In genomic region chr16:88434746-88435145, GRCh38 we compare ENCODE assay signal across 18 cellular contexts. TPM values are rescaled to one million over a fixed set of nuclear protein-coding genes. Genes with fewer than 3 reads are reported as not detected.
DNase-seq lines count a peak whose midpoint lies in the region; ATAC-seq, FAIRE-seq and TF ChIP-seq lines count a peak whose summit lies in the region.
"Had no signal": no experiment of that assay in that cellular context is flagged by ENCODE, and none has a peak within 500 bp of the region (broad histone marks: within the 10 kb centered on the region; RNA-seq: fewer than 3 reads in every experiment).

No MANE protein-coding gene starts in this region.

- H3K4me1 ChIP-seq in K562 (replicated peaks in 1 of 2; ENCODE audit: control insufficient read depth in 2 of 2, insufficient read depth in 2 of 2, low read length in 2 of 2) (peaks cover 0 to 83% of the 10 kb centered on the region in 2 experiments; a peak in 2 of 5 replicates), neuronal stem cell (ENCODE audit: control insufficient read depth in 2 of 2, insufficient read depth in 1 of 2, low read depth in 1 of 2, low read length in 2 of 2) (peaks cover 0 to 2% of the 10 kb centered on the region in 2 donors), lower lobe of right lung (peaks cover 20% of the 10 kb centered on the region), esophagus squamous epithelium (peaks cover 7 to 26% (median 11%) of the 10 kb centered on the region in 3 donors)
- H3K4me1 ChIP-seq: HAP-1 had no signal

- H3K27ac ChIP-seq in K562 (ENCODE audit: extremely low read depth, low read depth, low read length) (no peak overlapping the region), neuronal stem cell (replicated peaks; ENCODE audit: low read length) (no peak overlapping the region), lower lobe of right lung (no peak overlapping the region), esophagus squamous epithelium (no peak overlapping the region)

- no peak overlapping the region for H3K14ac ChIP-seq in neuronal stem cell (ENCODE audit: low read length)

- no peak overlapping the region for H3K23ac ChIP-seq in neuronal stem cell (ENCODE audit: low read depth, low read length, poor library complexity)

- intact Hi-C loops in K562 (cut with micrococcal nuclease) (loop anchor here (2.0 kb wide), 1 partner anchor 148 kb away; no protein-coding TSS in a partner anchor), lower lobe of right lung (cut with DNase I) (no loop called here), esophagus squamous epithelium (cut with DNase I) (loop anchor here (5.0 kb wide), 1 partner anchor 237 kb away; no protein-coding TSS in a partner anchor)

- H3K9me3 ChIP-seq in K562 (replicated peaks; ENCODE audit: control insufficient read depth, insufficient read depth, low read depth, low read length) (no peaks in the 10 kb centered on the region), neuronal stem cell (replicated peaks in 1 of 2; ENCODE audit: control insufficient read depth in 2 of 2, insufficient read depth in 1 of 2, low read depth in 1 of 2, low read length in 2 of 2) (no peaks in the 10 kb centered on the region), lower lobe of right lung (no peaks in the 10 kb centered on the region), esophagus squamous epithelium (no peaks in the 10 kb centered on the region)
- H3K9me3 ChIP-seq: HAP-1 had no signal

- CTCF ChIA-PET in K562 (lab: Yijun Ruan, JAX; ENCODE audit: low intra/inter-chr PET ratio) = no interaction called here

- POLR2A ChIA-PET in K562 (lab: Yijun Ruan, JAX) = no interaction called here

- TF ChIP-seq POLR2A in K562 (conservative IDR thresholded peaks at IDR 0.05) (no peak), esophagus squamous epithelium (IDR thresholded peaks at IDR 0.05) (no peak)

- no peak overlapping the region for H2BK15ac ChIP-seq in neuronal stem cell (ENCODE audit: low read length)

- TF ChIP-seq RAD21 in K562 (CRISPR knock-in tag; conservative IDR thresholded peaks at IDR 0.05 in 1 of 2, IDR thresholded peaks at IDR 0.05 in 1 of 2) = no peak

- H2AFZ ChIP-seq in K562 (ENCODE audit: low read depth, low read length) = no peak overlapping the region
- no peak overlapping the region for H2AFZ ChIP-seq in neuronal stem cell (ENCODE audit: low read length)
- H2AFZ ChIP-seq: GM23338 had no signal

- no peak for FAIRE-seq in K562 (lab: Jason Lieb, UNC)
- FAIRE-seq: GM12878 had no signal

- peaks cover 11% of the 10 kb centered on the region for H4K20me1 ChIP-seq in K562 (replicated peaks; ENCODE audit: control insufficient read depth, insufficient read depth, low read length)

- no peak overlapping the region for H2BK120ac ChIP-seq in neuronal stem cell (ENCODE audit: low read depth, low read length)

- H3K27me3 ChIP-seq in H7 (ENCODE audit: control insufficient read depth, insufficient read depth, low read length) (no peaks in the 10 kb centered on the region), K562 (ENCODE audit: control insufficient read depth in 2 of 2, insufficient read depth in 2 of 2, low read length in 2 of 2) (peaks cover 33 to 69% of the 10 kb centered on the region in 2 experiments; a peak in 4 of 5 replicates), neuronal stem cell (ENCODE audit: control insufficient read depth in 3 of 3, insufficient read depth in 3 of 3, low read depth in 1 of 3, low read length in 3 of 3) (peaks cover 0 to 42% (median 18%) of the 10 kb centered on the region in 3 experiments), lower lobe of right lung (ENCODE audit: low read depth) (peaks cover 23% of the 10 kb centered on the region), esophagus squamous epithelium (peaks cover 0 to 81% (median 8%) of the 10 kb centered on the region in 4 donors)

- BruUV-seq in K562 (replicated peaks; lab: Mats Ljungman, UMichigan) = no TSS peak

- peak overlapping the region; percentile 95 for H2AK5ac ChIP-seq in neuronal stem cell (ENCODE audit: low read depth, low read length)

- H3K18ac ChIP-seq in neuronal stem cell (ENCODE audit: low read length) = no peak overlapping the region

- peak; percentile 63 for DNase-seq in H7
- no peak for DNase-seq in K562 (ENCODE audit: extremely low read depth in 1 of 4, low spot score in 3 of 4)
- DNase-seq in neuronal stem cell (ENCODE audit: low spot score) = no peak
- DNase-seq in activated CD8-positive, alpha-beta memory T cell treated with anti-CD3 and anti-CD28 coated beads, Interleukin-2, amount 50 U/mL, for 48 hours = no peak
- no peak for DNase-seq in lower lobe of right lung
- no peak for DNase-seq in esophagus squamous epithelium (lab: John Stamatoyannopoulos, UW)
- DNase-seq: C1 segment of cervical spinal cord; Calu3; CD4-positive, alpha-beta memory T cell; COR-L47; DMS153; DMS79; EL; GDM1; HFFc6 had no signal

- H3K79me2 ChIP-seq in K562 (ENCODE audit: control insufficient read depth, insufficient read depth, low read length) = no peaks in the 10 kb centered on the region

- no peak overlapping the region for H3K4ac ChIP-seq in neuronal stem cell (ENCODE audit: low read length)

- no peak overlapping the region for H4K8ac ChIP-seq in neuronal stem cell (ENCODE audit: low read depth, low read length)

- WGBS in K562 (ENCODE audit: insufficient coverage, low coverage, missing lambda C conversion rate) = 2% methylated on average over 15 of the region's 18 CpGs
- no CpG with 5 or more reads among the region's 18 CpGs for WGBS in neuronal stem cell (ENCODE audit: extremely low coverage in 2 of 2, insufficient read length in 2 of 2, insufficient replicate concordance in 1 of 2), 2 donors
- no CpG with 5 or more reads among the region's 18 CpGs for WGBS in esophagus squamous epithelium, 2 donors

- H3K9me1 ChIP-seq in K562 (ENCODE audit: control insufficient read depth, insufficient read depth, low read length) = no peaks in the 10 kb centered on the region

- H3K9ac ChIP-seq in K562 (ENCODE audit: insufficient read depth in 1 of 2, low read depth in 2 of 2, low read length in 2 of 2) = no peak overlapping the region
- no peak overlapping the region for H3K9ac ChIP-seq in neuronal stem cell (ENCODE audit: low read depth, low read length, poor library complexity)

- TF ChIP-seq EP300 in K562 (IDR thresholded peaks at IDR 0.05; ENCODE audit: low read length) = no peak

- ATAC-seq in K562 (peak; percentile 48), lower lobe of right lung (no peak)
- ATAC-seq: GM12878, GM23338 had no signal

- H3K36me3 ChIP-seq in H7 (replicated peaks; ENCODE audit: control insufficient read depth, insufficient read depth, low read length) (no peaks in the 10 kb centered on the region), K562 (ENCODE audit: control insufficient read depth, insufficient read depth, low read length) (no peaks in the 10 kb centered on the region), neuronal stem cell (replicated peaks in 1 of 2; ENCODE audit: control insufficient read depth in 2 of 2, insufficient read depth in 2 of 2, low read length in 2 of 2) (no peaks in the 10 kb centered on the region), lower lobe of right lung (no peaks in the 10 kb centered on the region), esophagus squamous epithelium (no peaks in the 10 kb centered on the region)
- H3K36me3 ChIP-seq: HAP-1 had no signal

- no peak overlapping the region for H3K4me3 ChIP-seq in H7 (ENCODE audit: insufficient read depth, low read depth, low read length)
- no peak overlapping the region for H3K4me3 ChIP-seq in K562
- no peak overlapping the region for H3K4me3 ChIP-seq in neuronal stem cell (ENCODE audit: low read length in 2 of 2)
- no peak overlapping the region for H3K4me3 ChIP-seq in lower lobe of right lung
- no peak overlapping the region for H3K4me3 ChIP-seq in esophagus squamous epithelium
- H3K4me3 ChIP-seq: GM12878, GM23338, HAP-1 had no signal

- TF ChIP-seq CTCF in K562 (IDR thresholded peaks at IDR 0.05 in 2 of 3, conservative IDR thresholded peaks at IDR 0.05 in 1 of 3; ENCODE audit: insufficient read depth in 2 of 3, low read depth in 1 of 3, low read length in 3 of 3) (no peak), lower lobe of right lung (IDR thresholded peaks at IDR 0.05) (no peak), esophagus squamous epithelium (IDR thresholded peaks at IDR 0.05) (no peak)

- no peak overlapping the region for H2BK5ac ChIP-seq in neuronal stem cell (ENCODE audit: low read length)

- peaks cover 9% of the 10 kb centered on the region for H3K79me1 ChIP-seq in neuronal stem cell (ENCODE audit: low read depth, low read length)

- no peak overlapping the region for H2BK12ac ChIP-seq in neuronal stem cell (ENCODE audit: low read length)

- H4K91ac ChIP-seq in neuronal stem cell (ENCODE audit: low read depth, low read length, poor library complexity) = no peak overlapping the region

- no peak overlapping the region for H3K4me2 ChIP-seq in K562 (ENCODE audit: insufficient read depth, low read length)
- no peak overlapping the region for H3K4me2 ChIP-seq in neuronal stem cell (ENCODE audit: insufficient read depth, low read length, poor library complexity, severe bottlenecking)
- H3K4me2 ChIP-seq: GM23338 had no signal

- in situ Hi-C loops in K562 (cut with MboI) = no loop called here

RNA-seq across cellular contexts. Expression of gene ZFPM1, which starts 18.3 kb away (rescaled TPM):
- total RNA-seq in H7 (2014; rRNA removed; shearing (Covaris generic)) = 1.1 and 1.7 TPM in 2 replicates
- 14.4 and 38.8 TPM in 2 replicates for total RNA-seq in K562 (2011; cell fraction: chromatin; rRNA removed; ENCODE audit: low replicate concordance)
- total RNA-seq in K562 (2011; cell fraction: nucleolus; rRNA removed) = 25.3 and 27.9 TPM in 2 replicates
- 16.8 and 18.9 TPM in 2 replicates for total RNA-seq in K562 (2011; cell fraction: nucleoplasm; rRNA removed)
- total RNA-seq in K562 (2014; rRNA removed) = 4.5 and 8.7 TPM in 2 replicates
- 0.26 and 0.47 TPM in 2 replicates for total RNA-seq in K562 (2014; rRNA removed; fragmentation: Illumina TruSeq; extraction: Trizol)
- total RNA-seq in K562 (2015; rRNA removed; fragmentation: Illumina TruSeq; extraction: Trizol) = 3.2 and 4.5 TPM in 2 replicates
- 32.7 and 35.9 TPM in 2 replicates for total RNA-seq in K562 (2021)
- polyA plus RNA-seq in K562 (2011; rRNA removed) = 0.88 and 1.4 TPM in 2 replicates
- polyA plus RNA-seq in K562 (2011; cell fraction: cytosol; rRNA removed) = 0.81 and 4.8 TPM in 2 replicates
- 3.4 and 13.6 TPM in 2 replicates for polyA plus RNA-seq in K562 (2011; cell fraction: nucleus; rRNA removed)
- polyA plus RNA-seq in K562 (2012) = 7.9 and 12.2 TPM in 2 replicates
- 1.2 and 5.1 TPM in 2 replicates for polyA plus RNA-seq in K562 (2014; fragmentation: Illumina TruSeq; extraction: Trizol)
- polyA plus RNA-seq in K562 (2014; fragmentation: Nextera tagmentation; extraction: Ambion mirVana) = under 1 TPM; 0.03 to 0.11 TPM
- 4.7 and 5.5 TPM in 2 replicates for polyA plus RNA-seq in K562 (2014; rRNA removed)
- 0.30 and 1.1 TPM in 2 replicates for polyA minus RNA-seq in K562 (2011; rRNA and poly(A)+ RNA removed)
- 12.3 and 14.7 TPM in 2 replicates for polyA minus RNA-seq in K562 (2011; cell fraction: cytosol; rRNA and poly(A)+ RNA removed)
- polyA minus RNA-seq in K562 (2011; cell fraction: nucleus; rRNA and poly(A)+ RNA removed) = 7.7 and 10.1 TPM in 2 replicates
- 3.8 TPM for polyA plus RNA-seq in neuronal stem cell (2013, experiment 1 of 2)
- polyA plus RNA-seq in neuronal stem cell (2013, experiment 2 of 2) = 4.0 TPM
- 5.6 TPM for total RNA-seq in lower lobe of right lung
- 1 to 10 TPM in 3 of 4 donors, under 1 TPM in 1; 0.67 to 1.7 (median 1.2) TPM for total RNA-seq in esophagus squamous epithelium

RNA-seq across cellular contexts. Expression of gene ZNF469, which starts 52.0 kb away (rescaled TPM):
- 0.28 and 0.44 TPM in 2 replicates for total RNA-seq in H7 (2014; rRNA removed; shearing (Covaris generic))
- 0.04 and 0.09 TPM in 2 replicates for total RNA-seq in K562 (2011; cell fraction: chromatin; rRNA removed; ENCODE audit: low replicate concordance)
- 0.13 and 0.17 TPM in 2 replicates for total RNA-seq in K562 (2011; cell fraction: nucleolus; rRNA removed)
- under 0.01 and 0.08 TPM in 2 replicates for total RNA-seq in K562 (2011; cell fraction: nucleoplasm; rRNA removed)
- under 0.01 TPM in 1 of 2 replicates, not detected in the other for total RNA-seq in K562 (2014; rRNA removed)
- not detected in 2 replicates for total RNA-seq in K562 (2014; rRNA removed; fragmentation: Illumina TruSeq; extraction: Trizol)
- total RNA-seq in K562 (2015; rRNA removed; fragmentation: Illumina TruSeq; extraction: Trizol) = not detected in 2 replicates
- total RNA-seq in K562 (2021) = 0.02 and 0.04 TPM in 2 replicates
- polyA plus RNA-seq in K562 (2011; rRNA removed) = not detected in 2 replicates
- polyA plus RNA-seq in K562 (2011; cell fraction: cytosol; rRNA removed) = under 0.01 and 0.01 TPM in 2 replicates
- polyA plus RNA-seq in K562 (2011; cell fraction: nucleus; rRNA removed) = 0.01 and 0.03 TPM in 2 replicates
- 0.01 TPM in 2 replicates for polyA plus RNA-seq in K562 (2012)
- 0.01 TPM in 1 of 2 replicates, not detected in the other for polyA plus RNA-seq in K562 (2014; fragmentation: Illumina TruSeq; extraction: Trizol)
- polyA plus RNA-seq in K562 (2014; fragmentation: Nextera tagmentation; extraction: Ambion mirVana) = not detected
- 0.01 TPM in 1 of 2 replicates, not detected in the other for polyA plus RNA-seq in K562 (2014; rRNA removed)
- under 0.01 and 0.04 TPM in 2 replicates for polyA minus RNA-seq in K562 (2011; rRNA and poly(A)+ RNA removed)
- polyA minus RNA-seq in K562 (2011; cell fraction: cytosol; rRNA and poly(A)+ RNA removed) = 0.09 and 0.10 TPM in 2 replicates
- polyA minus RNA-seq in K562 (2011; cell fraction: nucleus; rRNA and poly(A)+ RNA removed) = under 0.01 and 0.11 TPM in 2 replicates
- 0.26 TPM for polyA plus RNA-seq in neuronal stem cell (2013, experiment 1 of 2)
- 0.29 TPM for polyA plus RNA-seq in neuronal stem cell (2013, experiment 2 of 2)
- 2.0 TPM for total RNA-seq in lower lobe of right lung
- total RNA-seq in esophagus squamous epithelium = under 1 TPM; 0.26 to 0.57 (median 0.35) TPM
